12 cellular contexts compared by ENCODE assay signal in genomic region chr9:104608336-104608735, GRCh38.
A peak's percentile ranks its signal among the peaks of the same experiment; 100 is the strongest.
DNase-seq lines count a peak whose midpoint lies in the region; ATAC-seq and TF ChIP-seq lines count a peak whose summit lies in the region.
"Had no signal": no experiment of that assay in that cellular context is flagged by ENCODE, and none has a peak within 500 bp of the region (broad histone marks: within the 10 kb centered on the region; RNA-seq: fewer than 3 reads in every experiment).

No MANE protein-coding gene starts in this region.

- no peak overlapping the region for H3K4me2 ChIP-seq in Loucy (ENCODE audit: low read depth, low read length, poor library complexity, severe bottlenecking)

- H4K20me1 ChIP-seq in Loucy (ENCODE audit: insufficient read depth, low read length, poor library complexity, severe bottlenecking) = no peaks in the 10 kb centered on the region

- H3K9ac ChIP-seq in Loucy (ENCODE audit: low read depth, low read length, poor library complexity, severe bottlenecking) = no peak overlapping the region

- peak; percentile 55 for TF ChIP-seq CTCF in Loucy (conservative IDR thresholded peaks at IDR 0.05; ENCODE audit: low read length)

- DNase-seq in NCI-H510A treated with DMSO at 0.1 percent for 48 hours (lab: John Stamatoyannopoulos, UW) (peak; percentile 2), NCI-H510A (lab: John Stamatoyannopoulos, UW) (no peak), amniotic epithelial cell (ENCODE audit: low read depth) (peak; percentile 2), pons (ENCODE audit: low spot score) (peak; percentile 5), C1 segment of cervical spinal cord (lab: John Stamatoyannopoulos, UW) (no peak)
- DNase-seq: activated CD8-positive, alpha-beta memory T cell treated with anti-CD3 and anti-CD28 coated beads, Interleukin-2, amount 10 ng/mL, durations not matched to agents 7 days and 5 days; dermis blood vessel endothelial cell; gastrocnemius medialis; NCI-H1436 had no signal

- H3K79me2 ChIP-seq in Loucy (ENCODE audit: insufficient read depth, low read length) = no peaks in the 10 kb centered on the region

- H3K9me3 ChIP-seq in Loucy (ENCODE audit: insufficient read depth, low read depth, low read length) = no peaks in the 10 kb centered on the region
- H3K9me3 ChIP-seq: gastrocnemius medialis had no signal

- H3K36me3 ChIP-seq in Loucy (ENCODE audit: insufficient read depth, low read length) = no peaks in the 10 kb centered on the region
- H3K36me3 ChIP-seq: gastrocnemius medialis had no signal

- H2AFZ ChIP-seq in Loucy (ENCODE audit: low read length) = no peak overlapping the region

- H3F3A ChIP-seq in Loucy (ENCODE audit: low read depth) = no peaks in the 10 kb centered on the region

- no peak for ATAC-seq in HG03342 (IDR thresholded peaks at IDR 0.05; ENCODE audit: unreplicated experiment)
- ATAC-seq in HG02588 (IDR thresholded peaks at IDR 0.05; ENCODE audit: unreplicated experiment) = no peak
- ATAC-seq: activated CD8-positive, alpha-beta memory T cell treated with anti-CD3 and anti-CD28 coated beads, Interleukin-2, amount 10 ng/mL, durations not matched to agents 7 days and 5 days; gastrocnemius medialis had no signal

- no peaks in the 10 kb centered on the region for H3K9me2 ChIP-seq in Loucy (replicated peaks; ENCODE audit: low read depth, low read length)

- H3K4me3 ChIP-seq in Loucy (ENCODE audit: low read length, poor library complexity, severe bottlenecking) = no peak overlapping the region
- H3K4me3 ChIP-seq: gastrocnemius medialis had no signal

- no peaks in the 10 kb centered on the region for H3K4me1 ChIP-seq in Loucy (ENCODE audit: insufficient read depth, low read length, poor library complexity, severe bottlenecking)
- H3K4me1 ChIP-seq: gastrocnemius medialis had no signal

- no peaks in the 10 kb centered on the region for H3K27me3 ChIP-seq in Loucy (ENCODE audit: insufficient read depth, low read length, poor library complexity, severe bottlenecking)
- H3K27me3 ChIP-seq: gastrocnemius medialis had no signal

Comparison
In these comparisons a context has a peak if more than half of its experiments do, and no peak if none do; other contexts are left out.
1. DNase-seq: peak in NCI-H510A treated with DMSO at 0.1 percent for 48 hours (single experiment), amniotic epithelial cell (single experiment) and pons (single experiment); none in NCI-H510A (single experiment) and C1 segment of cervical spinal cord (0 of 14).